In genomic region chr9:121281614-121282291, GRCh38 we compare ENCODE assay signal across 10 cellular contexts. TPM values are rescaled to one million over a fixed set of nuclear protein-coding genes. Genes with fewer than 3 reads are reported as not detected.
DNase-seq lines count a peak whose midpoint lies in the region; ATAC-seq, FAIRE-seq and TF ChIP-seq lines count a peak whose summit lies in the region.
"Had no signal": no experiment of that assay in that cellular context is flagged by ENCODE, and none has a peak within 500 bp of the region (broad histone marks: within the 10 kb centered on the region; RNA-seq: fewer than 3 reads in every experiment).

No MANE protein-coding gene starts in this region.

- no peaks in the 10 kb centered on the region for H3K9me3 Mint-ChIP-seq in type B pancreatic cell
- no peaks in the 10 kb centered on the region for H3K9me3 Mint-ChIP-seq in activated naive CD4-positive, alpha-beta T cell treated with anti-CD3 and anti-CD28 coated beads for 36 hours
- H3K9me3 Mint-ChIP-seq: memory B cell had no signal

- H3K79me2 ChIP-seq in SK-N-SH (ENCODE audit: insufficient read depth): peaks cover 49% of the 10 kb centered on the region
- peaks cover 51% of the 10 kb centered on the region for H3K79me2 ChIP-seq in mammary epithelial cell (ENCODE audit: insufficient read depth, low read length)
- H3K79me2 ChIP-seq in HepG2 (ENCODE audit: insufficient read depth, low read length): no peaks in the 10 kb centered on the region

- peaks cover 63% of the 10 kb centered on the region for H3K4me1 Mint-ChIP-seq in type B pancreatic cell (ENCODE audit: unreplicated experiment)
- peaks cover 13% of the 10 kb centered on the region for H3K4me1 Mint-ChIP-seq in activated naive CD4-positive, alpha-beta T cell treated with anti-CD3 and anti-CD28 coated beads for 36 hours (ENCODE audit: low read depth)

- in situ Hi-C loops in mammary epithelial cell (cut with MboI; ENCODE audit: low sequenced_read_pairs in 2 of 2) (loop anchor here in 1 of 2 donors (10.0 kb wide), 1 partner anchor 67 kb away; no protein-coding TSS in a partner anchor), HepG2 (cut with HindIII; ENCODE audit: extremely low pct_ligation_motif_present, low pct_unique_long_range_greater_than_20kb) (no loop called here)

- H3K27me3 Mint-ChIP-seq in type B pancreatic cell: no peaks in the 10 kb centered on the region
- H3K27me3 Mint-ChIP-seq in activated naive CD4-positive, alpha-beta T cell treated with anti-CD3 and anti-CD28 coated beads for 36 hours (ENCODE audit: low read depth): no peaks in the 10 kb centered on the region
- H3K27me3 Mint-ChIP-seq: B cell, memory B cell had no signal

- no peaks in the 10 kb centered on the region for H3K36me3 Mint-ChIP-seq in type B pancreatic cell
- no peaks in the 10 kb centered on the region for H3K36me3 Mint-ChIP-seq in activated naive CD4-positive, alpha-beta T cell treated with anti-CD3 and anti-CD28 coated beads for 36 hours (ENCODE audit: low read depth)

- ATAC-seq in SK-N-SH treated with all-trans-retinoic acid at 6 μM for 48 hours: no peak
- peak; percentile 50 for ATAC-seq in HepG2
- ATAC-seq in HG03439 (IDR thresholded peaks at IDR 0.05; ENCODE audit: unreplicated experiment): no peak
- no peak for ATAC-seq in HG03139 (IDR thresholded peaks at IDR 0.05; ENCODE audit: unreplicated experiment)

- TF ChIP-seq RAD21 in SK-N-SH (IDR thresholded peaks at IDR 0.05; ENCODE audit: low read length) (no peak), HepG2 (CRISPR knock-in tag; IDR thresholded peaks at IDR 0.05) (no peak)

- TF ChIP-seq EP300 in SK-N-SH (IDR thresholded peaks at IDR 0.05; ENCODE audit: borderline replicate concordance in 1 of 2, low read depth in 1 of 2, low read length in 1 of 2) (peak in 1 of 2 experiments; percentile 43; a peak in 1 of 4 replicates), HepG2 (IDR thresholded peaks at IDR 0.05; ENCODE audit: low read depth in 2 of 2, low read length in 2 of 2) (peak; percentile 26 to 80; a peak in 2 of 4 replicates), HepG2 (CRISPR knock-in tag; IDR thresholded peaks at IDR 0.05; ENCODE audit: borderline replicate concordance) (peak; percentile 76; the same call in 1 of the 2 replicates)

- no peaks in the 10 kb centered on the region for H3K9me3 ChIP-seq in SK-N-SH
- no peaks in the 10 kb centered on the region for H3K9me3 ChIP-seq in mammary epithelial cell (replicated peaks; ENCODE audit: insufficient read depth, low read length)
- no peaks in the 10 kb centered on the region for H3K9me3 ChIP-seq in HepG2 (ENCODE audit: low read length)

- peak overlapping the region; percentile 77 to 94 for H3K27ac ChIP-seq in SK-N-SH (ENCODE audit: low read depth in 2 of 2, low read length in 1 of 2)
- H3K27ac ChIP-seq in mammary epithelial cell (ENCODE audit: insufficient read depth, low read depth, low read length): peak overlapping the region; percentile 81
- peak overlapping the region; percentile 72 for H3K27ac ChIP-seq in HepG2 (ENCODE audit: extremely low read length, insufficient read depth, low read length)

- H4K20me1 ChIP-seq in SK-N-SH (ENCODE audit: insufficient read depth): no peaks in the 10 kb centered on the region
- H4K20me1 ChIP-seq in mammary epithelial cell (ENCODE audit: insufficient read depth, low read length): no peaks in the 10 kb centered on the region
- H4K20me1 ChIP-seq in HepG2 (ENCODE audit: insufficient read depth, low read length): no peaks in the 10 kb centered on the region

- no peak for FAIRE-seq in HepG2 (lab: Jason Lieb, UNC)

- POLR2A ChIA-PET in SK-N-SH (lab: Yijun Ruan, JAX) (no interaction called here), HepG2 (lab: Yijun Ruan, JAX) (interaction anchor here (0.8 to 11.2 kb wide), 6 partner anchors 8 to 91 kb away, joined by 4 to 398 read pairs (median 10); partner anchors contain the start of gene GSN)

- dilution Hi-C loops in mammary epithelial cell (cut with HindIII; ENCODE audit: low sequenced_read_pairs): loop anchor here (5.0 kb wide), 2 partner anchors 49 to 121 kb away; no protein-coding TSS in a partner anchor

- no peak overlapping the region for H3K4me3 Mint-ChIP-seq in type B pancreatic cell
- H3K4me3 Mint-ChIP-seq in activated naive CD4-positive, alpha-beta T cell treated with anti-CD3 and anti-CD28 coated beads for 36 hours: no peak overlapping the region
- H3K4me3 Mint-ChIP-seq: B cell, memory B cell had no signal

- TF ChIP-seq POLR2A in HepG2 (IDR thresholded peaks at IDR 0.05; ENCODE audit: insufficient read depth in 1 of 2, low read depth in 2 of 2, low read length in 2 of 2): 0 out of 4 replicates have a peak, but pooled peaks of 1 of the 2 experiments have one; percentile 8

- peaks cover 46% of the 10 kb centered on the region for H3F3A ChIP-seq in SK-N-SH (replicated peaks; ENCODE audit: insufficient read depth)

- H3K36me3 ChIP-seq in SK-N-SH (replicated peaks in 1 of 2; ENCODE audit: control insufficient read depth in 1 of 2, insufficient read depth in 2 of 2, low read length in 1 of 2): peaks cover 0 to 8% of the 10 kb centered on the region in 2 experiments
- no peaks in the 10 kb centered on the region for H3K36me3 ChIP-seq in mammary epithelial cell (ENCODE audit: insufficient read depth, low read length)
- H3K36me3 ChIP-seq in HepG2 (replicated peaks in 1 of 2; ENCODE audit: control insufficient read depth in 1 of 2, insufficient read depth in 2 of 2, low read length in 2 of 2): no peaks in the 10 kb centered on the region

- DNase-seq in SK-N-SH (no peak), mammary epithelial cell (peak; percentile 99), HepG2 (ENCODE audit: low spot score) (peak; percentile 85), type B pancreatic cell (ENCODE audit: extremely low spot score, unreplicated experiment) (no peak)
- DNase-seq in activated naive CD4-positive, alpha-beta T cell treated with anti-CD3 and anti-CD28 coated beads for 36 hours: no peak

- WGBS in SK-N-SH (ENCODE audit: low lambda C conversion rate): 47% methylated on average over 9 of the region's 10 CpGs
- WGBS in mammary epithelial cell (ENCODE audit: low coverage, missing lambda C conversion rate): 0% methylated on average over 9 of the region's 10 CpGs
- 7% methylated on average over 10 of the region's 10 CpGs for WGBS in HepG2 (ENCODE audit: low lambda C conversion rate)

- H2AFZ ChIP-seq in SK-N-SH (ENCODE audit: low read depth): no peak overlapping the region
- H2AFZ ChIP-seq in mammary epithelial cell (ENCODE audit: low read depth, low read length): no peak overlapping the region
- no peak overlapping the region for H2AFZ ChIP-seq in HepG2 (ENCODE audit: low read length)

- H3K9me2 ChIP-seq in SK-N-SH: no peaks in the 10 kb centered on the region

- H3K4me2 ChIP-seq in SK-N-SH (peak overlapping the region; percentile 44), mammary epithelial cell (ENCODE audit: insufficient read depth, low read depth, low read length) (peak overlapping the region; percentile 41), HepG2 (ENCODE audit: low read depth, low read length) (peak overlapping the region; percentile 74)

- peaks cover 42 to 88% of the 10 kb centered on the region in 2 experiments for H3K4me1 ChIP-seq in SK-N-SH (ENCODE audit: control insufficient read depth in 1 of 2, insufficient read depth in 2 of 2, low read depth in 1 of 2, low read length in 1 of 2)
- peaks cover 85% of the 10 kb centered on the region for H3K4me1 ChIP-seq in mammary epithelial cell (ENCODE audit: insufficient read depth, low read length)
- H3K4me1 ChIP-seq in HepG2 (ENCODE audit: insufficient read depth, low read length): peaks cover 88% of the 10 kb centered on the region

- H3K9ac ChIP-seq in SK-N-SH (peak overlapping the region; percentile 34; the same call in 1 of the 2 replicates), mammary epithelial cell (ENCODE audit: insufficient read depth, low read length) (peak overlapping the region; percentile 55), HepG2 (ENCODE audit: insufficient read depth, low read depth, low read length) (peak overlapping the region; percentile 43)

- TF ChIP-seq CTCF in SK-N-SH (IDR thresholded peaks at IDR 0.05): no peak
- no peak for TF ChIP-seq CTCF in mammary epithelial cell (conservative IDR thresholded peaks at IDR 0.05 in 1 of 2, IDR thresholded peaks at IDR 0.05 in 1 of 2; ENCODE audit: extremely low read depth in 1 of 2, insufficient read depth in 1 of 2, low read depth in 1 of 2, low read length in 2 of 2)
- TF ChIP-seq CTCF in HepG2 (CRISPR knock-in tag; IDR thresholded peaks at IDR 0.05): peak; percentile 23; the same call in 1 of the 2 replicates
- no peak for TF ChIP-seq CTCF in type B pancreatic cell (conservative IDR thresholded peaks at IDR 0.05)

- intact Hi-C loops in mammary epithelial cell (cut with micrococcal nuclease): loop anchor here (10.0 kb wide), 1 partner anchor 207 kb away; the partner anchor contains the start of gene CNTRL
- intact Hi-C loops in HepG2 (cut with micrococcal nuclease; ENCODE audit: unreplicated experiment): loop anchor here (1.0 to 5.0 kb wide), 2 partner anchors 15 to 69 kb away; no protein-coding TSS in a partner anchor
- intact Hi-C loops in activated naive CD4-positive, alpha-beta T cell treated with anti-CD3 and anti-CD28 coated beads for 36 hours (cut with micrococcal nuclease): no loop called here

- H3K27ac Mint-ChIP-seq in type B pancreatic cell: peak overlapping the region; percentile 87
- no peak overlapping the region for H3K27ac Mint-ChIP-seq in activated naive CD4-positive, alpha-beta T cell treated with anti-CD3 and anti-CD28 coated beads for 36 hours
- H3K27ac Mint-ChIP-seq: B cell, memory B cell had no signal

- CTCF ChIA-PET in SK-N-SH (lab: Yijun Ruan, JAX): interaction anchor here (0.8 to 2.1 kb wide), 3 partner anchors 38 to 118 kb away, joined by 3 to 11 read pairs (median 3); no protein-coding TSS in a partner anchor
- CTCF ChIA-PET in mammary epithelial cell (lab: Charles Lee; ENCODE audit: low non-redundant PET): no interaction called here
- CTCF ChIA-PET in HepG2 (lab: Yijun Ruan, JAX; ENCODE audit: low intra/inter-chr PET ratio, low total read pairs): interaction anchor here (1.2 kb wide), 1 partner anchor 38 kb away, joined by 3 read pairs; no protein-coding TSS in a partner anchor
- CTCF ChIA-PET in activated naive CD4-positive, alpha-beta T cell treated with anti-CD3 and anti-CD28 coated beads for 36 hours (lab: Charles Lee): interaction anchor here (1.0 to 2.8 kb wide), 2 partner anchors 69 to 119 kb away, joined by 3 to 14 read pairs; no protein-coding TSS in a partner anchor

- H3K27me3 ChIP-seq in SK-N-SH (ENCODE audit: insufficient read depth) (no peaks in the 10 kb centered on the region), mammary epithelial cell (ENCODE audit: insufficient read depth, low read length) (no peaks in the 10 kb centered on the region), HepG2 (ENCODE audit: control insufficient read depth in 1 of 2, insufficient read depth in 2 of 2, low read length in 2 of 2) (no peaks in the 10 kb centered on the region)

- BruUV-seq in mammary epithelial cell (replicated peaks; lab: Mats Ljungman, UMichigan): no TSS peak
- BruUV-seq in HepG2 (replicated peaks; lab: Mats Ljungman, UMichigan): TSS peak; percentile 53

- H3K4me3 ChIP-seq in SK-N-SH (ENCODE audit: low read depth in 2 of 2, low read length in 1 of 2) (no peak overlapping the region), mammary epithelial cell (replicated peaks in 1 of 3; ENCODE audit: insufficient read depth in 1 of 3, low read depth in 2 of 3, low read length in 3 of 3) (no peak overlapping the region), HepG2 (replicated peaks in 1 of 3; ENCODE audit: insufficient read depth in 1 of 3, low read depth in 2 of 3, low read length in 3 of 3) (peak overlapping the region in 2 of 3 experiments; percentile 17 to 57; a peak in 3 of 6 replicates)

RNA-seq across cellular contexts. Expression of gene GSN, which starts 13.8 kb away (rescaled TPM):
- polyA plus RNA-seq in SK-N-SH (2012; rRNA removed) (168 and 172 TPM in 2 replicates), mammary epithelial cell (462 TPM), HepG2 (2011; rRNA removed) (294 and 436 TPM in 2 replicates)
- polyA plus RNA-seq in SK-N-SH (2012; cell fraction: cytosol; rRNA removed): 82.7 and 123 TPM in 2 replicates
- 205 and 218 TPM in 2 replicates for polyA plus RNA-seq in SK-N-SH (2012; cell fraction: nucleus; rRNA removed)
- total RNA-seq in mammary epithelial cell (100 to 1,000 TPM; 196 to 723 TPM), HepG2 (2016; rRNA removed; fragmentation: Illumina TruSeq; extraction: Trizol) (126 and 307 TPM in 2 replicates), type B pancreatic cell (ENCODE audit: low replicate concordance) (80.0 and 159 TPM in 2 replicates)
- 325 TPM for polyA minus RNA-seq in mammary epithelial cell
- 56.0 and 58.2 TPM in 2 replicates for total RNA-seq in HepG2 (2016; cell fraction: cytosol; rRNA removed; fragmentation: Illumina TruSeq; extraction: Trizol; ENCODE audit: low read depth)
- 125 and 311 TPM in 2 replicates for total RNA-seq in HepG2 (2016; cell fraction: insoluble cytoplasmic fraction; rRNA removed; fragmentation: Illumina TruSeq; extraction: Trizol)
- 102 and 113 TPM in 2 replicates for total RNA-seq in HepG2 (2016; cell fraction: membrane; rRNA removed; fragmentation: Illumina TruSeq; extraction: Trizol)
- 251 and 294 TPM in 2 replicates for total RNA-seq in HepG2 (2016; cell fraction: nucleus; rRNA removed; fragmentation: Illumina TruSeq; extraction: Trizol)
- 396 and 404 TPM in 2 replicates for polyA plus RNA-seq in HepG2 (2011; cell fraction: cytosol; rRNA removed)
- 430 and 447 TPM in 2 replicates for polyA plus RNA-seq in HepG2 (2011; cell fraction: nucleus; rRNA removed)
- polyA plus RNA-seq in HepG2 (2012): 349 and 423 TPM in 2 replicates
- polyA plus RNA-seq in HepG2 (2016; cell fraction: cytosol; fragmentation: Illumina TruSeq; extraction: Trizol; ENCODE audit: low read depth): 57.9 and 60.7 TPM in 2 replicates
- polyA plus RNA-seq in HepG2 (2016; cell fraction: insoluble cytoplasmic fraction; fragmentation: Illumina TruSeq; extraction: Trizol; ENCODE audit: low read depth): 115 and 123 TPM in 2 replicates
- 77.0 and 92.1 TPM in 2 replicates for polyA plus RNA-seq in HepG2 (2016; cell fraction: membrane; fragmentation: Illumina TruSeq; extraction: Trizol; ENCODE audit: low read depth)
- 379 and 400 TPM in 2 replicates for polyA plus RNA-seq in HepG2 (2016; cell fraction: nucleus; fragmentation: Illumina TruSeq; extraction: Trizol; ENCODE audit: insufficient read depth, low read depth)
- polyA minus RNA-seq in HepG2 (2011; rRNA and poly(A)+ RNA removed; ENCODE audit: low replicate concordance): 66.7 and 379 TPM in 2 replicates
- 132 and 185 TPM in 2 replicates for polyA minus RNA-seq in HepG2 (2011; cell fraction: cytosol; rRNA and poly(A)+ RNA removed)
- polyA minus RNA-seq in HepG2 (2011; cell fraction: nucleus; rRNA and poly(A)+ RNA removed): 122 and 168 TPM in 2 replicates
- 1 to 10 TPM; 1.1 to 1.2 TPM for total RNA-seq in activated naive CD4-positive, alpha-beta T cell treated with anti-CD3 and anti-CD28 coated beads for 36 hours

Comparison
In these comparisons a context has a peak if more than half of its experiments do, and no peak if none do; other contexts are left out.
1. DNase-seq: peak in mammary epithelial cell (single experiment) and HepG2 (single experiment); none in SK-N-SH (single experiment), type B pancreatic cell (single experiment) and activated naive CD4-positive, alpha-beta T cell treated with anti-CD3 and anti-CD28 coated beads for 36 hours (single experiment).
2. H3K4me3 ChIP-seq: peak in HepG2 (2 of 3); none in SK-N-SH (0 of 2) and mammary epithelial cell (0 of 3).
3. RNA of gene GSN, which starts 13.8 kb away (total RNA-seq): 196 to 723 TPM in mammary epithelial cell, 56.0 to 311 TPM in HepG2 and 80.0 to 159 TPM in type B pancreatic cell; 1.1 to 1.2 TPM in activated naive CD4-positive, alpha-beta T cell treated with anti-CD3 and anti-CD28 coated beads for 36 hours; every median in the first group is over 10 times any median in the second.
4. Of the 25 proteins assayed by ChIP-seq in both HepG2 and SK-N-SH: peak only in HepG2: CTCF and MAX; only in SK-N-SH: none; in both: FOSL2, JUND, NFIC and RXRA; in neither: 16; mixed calls (peak in some experiments, not most) for 3.
5. Peak in every context shown above with its lines, with median percentiles within 50 percentile points of each other: H3K27ac ChIP-seq, H3K4me2 ChIP-seq and H3K9ac ChIP-seq.